34 cellular contexts compared by ENCODE assay signal in genomic region chr3:12793701-12794100, GRCh38. TPM values are rescaled to one million over a fixed set of nuclear protein-coding genes. Genes with fewer than 3 reads are reported as not detected.
"Had no signal": no experiment of that assay in that cellular context is flagged by ENCODE, and none has a peak within 500 bp of the region (broad histone marks: within the 10 kb centered on the region; RNA-seq: fewer than 3 reads in every experiment).

No MANE protein-coding gene starts in this region.

- H3K4me3 ChIP-seq: ascending aorta, cardiac muscle cell, SJCRH30, SK-N-MC had no signal

- H3K9me3 ChIP-seq: ascending aorta, SJCRH30 had no signal

- H3K27me3 ChIP-seq: ascending aorta, cardiac muscle cell, SJCRH30 had no signal

- ATAC-seq: activated CD8-positive, alpha-beta T cell treated with anti-CD3 and anti-CD28 coated beads for 36 hours; activated T-cell treated with anti-CD3 and anti-CD28 coated beads, Interleukin-2, amount 50 U/mL, for 72 hours; activated T-helper 17 cell treated with anti-CD3 and anti-CD28 coated beads, Interleukin-2, amount 50 U/mL, for 72 hours; Panc1 had no signal

- H3K4me1 ChIP-seq: SJCRH30 had no signal

- H3K27ac ChIP-seq: ascending aorta, cardiac muscle cell, SJCRH30, SK-N-MC, WERI-Rb-1 had no signal

- DNase-seq: activated CD4-positive, alpha-beta T cell treated with anti-CD3 and anti-CD28 coated beads for 1 hour; activated CD4-positive, alpha-beta T cell treated with anti-CD3 and anti-CD28 coated beads for 48 hours; activated CD4-positive, alpha-beta T cell treated with anti-CD3 and anti-CD28 coated beads, Interleukin-2, amount 50 U/mL, for 4 hours; activated CD4-positive, CD25-positive, alpha-beta regulatory T cell; activated CD8-positive, alpha-beta T cell treated with anti-CD3 and anti-CD28 coated beads for 36 hours; activated effector memory CD4-positive, alpha-beta T cell treated with anti-CD3 and anti-CD28 coated beads, Interleukin-2, amount 50 U/mL, for 16 hours; activated naive CD4-positive, alpha-beta T cell; activated naive CD4-positive, alpha-beta T cell treated with anti-CD3 and anti-CD28 coated beads, Interleukin-2, amount 50 U/mL, for 16 hours; activated naive CD8-positive, alpha-beta T cell treated with anti-CD3 and anti-CD28 coated beads for 36 hours; activated T-cell treated with anti-CD3 and anti-CD28 coated beads, Interleukin-2, amount 50 U/mL, for 1 hour; activated T-cell treated with anti-CD3 and anti-CD28 coated beads, Interleukin-2, amount 50 U/mL, for 72 hours; amygdala; Karpas-422; NCI-H1105; NCI-H1436; NCI-H1694; NCI-H1930; NCI-H2081 treated with DMSO at 0.1 percent for 48 hours; NCI-H345; NCI-H524 treated with DMSO at 0.1 percent for 48 hours; SHP77; SJCRH30; T1000; WERI-Rb-1 had no signal

- H3K36me3 ChIP-seq: ascending aorta, cardiac muscle cell, SJCRH30, WERI-Rb-1 had no signal

RNA-seq across cellular contexts. Expression of gene CAND2, which starts 2.8 kb away (rescaled TPM):
- total RNA-seq: MCF 10A had no signal

RNA-seq across cellular contexts. Expression of gene TMEM40, which starts 34.6 kb away (rescaled TPM):
- total RNA-seq: activated CD8-positive, alpha-beta memory T cell treated with anti-CD3 and anti-CD28 coated beads for 36 hours; activated CD8-positive, alpha-beta T cell treated with anti-CD3 and anti-CD28 coated beads for 36 hours; activated naive CD8-positive, alpha-beta T cell treated with anti-CD3 and anti-CD28 coated beads for 36 hours; activated T-cell treated with anti-CD3 and anti-CD28 coated beads, Interleukin-2, amount 50 U/mL, for 72 hours; activated T-helper 17 cell treated with anti-CD3 and anti-CD28 coated beads, Interleukin-2, amount 50 U/mL, for 72 hours; ascending aorta; RPMI7951; T-helper 1 cell treated with Interleukin-12 subunit alpha and Interleukin-12 subunit beta and Interleukin-4 antibody, amounts not matched to agents 30 ng/mL and 1 ng/mL, for 36 hours; T-helper 2 cell treated with Interferon-gamma antibody and Interleukin-4, amounts not matched to agents 100 ng/mL and 5 ng/mL, for 36 hours had no signal
